ENCODE assay signal across 9 cellular contexts in the genomic region with DNA sequence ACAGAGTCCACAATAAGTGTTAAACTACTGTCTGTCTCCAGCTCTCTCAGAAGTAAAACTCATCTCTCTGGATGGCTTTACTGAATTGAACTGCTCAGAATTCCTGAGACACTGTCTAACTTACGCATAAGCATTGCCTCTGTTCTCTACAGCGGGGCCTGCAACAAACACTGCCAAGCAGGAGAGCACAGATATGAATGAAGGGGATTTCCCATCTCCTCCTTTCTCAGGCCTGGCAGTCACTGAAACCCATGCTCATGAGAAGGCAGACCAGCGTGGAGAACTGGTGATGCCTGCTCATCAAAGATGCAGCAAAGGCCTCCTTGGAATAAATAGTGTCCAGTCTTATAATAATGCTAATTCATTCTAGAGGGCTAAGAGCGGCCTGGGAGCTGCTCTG. TPM values are rescaled to one million over a fixed set of nuclear protein-coding genes. Genes with fewer than 3 reads are reported as not detected.
DNase-seq lines count a peak whose midpoint lies in the region; ATAC-seq, FAIRE-seq and TF ChIP-seq lines count a peak whose summit lies in the region.
"Had no signal": no experiment of that assay in that cellular context is flagged by ENCODE, and none has a peak within 500 bp of the region (broad histone marks: within the 10 kb centered on the region; RNA-seq: fewer than 3 reads in every experiment).

No MANE protein-coding gene starts in this region.

- H3K23ac ChIP-seq in mesenchymal stem cell (ENCODE audit: low read length in 2 of 2) (no peak overlapping the region), H9 (ENCODE audit: insufficient read length, low read depth, low read length) (no peak overlapping the region)

- H3K36me3 ChIP-seq in mesenchymal stem cell (ENCODE audit: control insufficient read depth in 1 of 2, insufficient read depth in 2 of 2, low read depth in 1 of 2, low read length in 2 of 2) = no peaks in the 10 kb centered on the region
- H3K36me3 ChIP-seq: thoracic aorta had no signal

- H2AK5ac ChIP-seq in mesenchymal stem cell (ENCODE audit: low read length, severe bottlenecking) (no peak overlapping the region), H9 (ENCODE audit: insufficient read length, low read length) (no peak overlapping the region)

- H4K20me1 ChIP-seq in H9 (ENCODE audit: control insufficient read depth, insufficient read depth, insufficient read length) = no peaks in the 10 kb centered on the region

- H3K27me3 ChIP-seq in mesenchymal stem cell (ENCODE audit: control insufficient read depth in 1 of 2, insufficient read depth in 1 of 2, low read length in 2 of 2) (no peaks in the 10 kb centered on the region), H9 (ENCODE audit: insufficient read depth, low read length) (no peaks in the 10 kb centered on the region)

- H2BK120ac ChIP-seq in mesenchymal stem cell (ENCODE audit: low read depth, low read length) (no peak overlapping the region), H9 (ENCODE audit: low read depth, low read length, poor library complexity, severe bottlenecking) (no peak overlapping the region)

- H3K4me3 Mint-ChIP-seq in H9 = no peak overlapping the region

- no peak for TF ChIP-seq CTCF in H9 (conservative IDR thresholded peaks at IDR 0.05)

- H3K4me2 ChIP-seq in mesenchymal stem cell (ENCODE audit: low read length, poor library complexity, severe bottlenecking) (no peak overlapping the region), H9 (ENCODE audit: insufficient read depth, insufficient read length, low read length) (no peak overlapping the region)

- H3K9ac ChIP-seq in mesenchymal stem cell (ENCODE audit: low read length) (no peak overlapping the region), H9 (ENCODE audit: extremely low read depth, insufficient read length, low read length) (no peak overlapping the region)

- DNase-seq in GM18507 (ENCODE audit: extremely low spot score, insufficient read length, low read depth) (no peak), T-helper 22 cell (ENCODE audit: low read depth) (peak; percentile 33), mesenchymal stem cell (peak; percentile 6), H9 (no peak), sciatic nerve (ENCODE audit: low spot score) (no peak), substantia nigra (lab: John Stamatoyannopoulos, UW) (no peak), ACHN (no peak)

- H2AFZ ChIP-seq in mesenchymal stem cell (ENCODE audit: low read depth, low read length) = no peak overlapping the region
- H2AFZ ChIP-seq in H9 (ENCODE audit: low read length) = no peak overlapping the region

- no peak overlapping the region for H3K4ac ChIP-seq in mesenchymal stem cell (ENCODE audit: low read depth in 1 of 2, low read length in 2 of 2)
- no peak overlapping the region for H3K4ac ChIP-seq in H9 (ENCODE audit: low read depth, low read length)

- H2BK12ac ChIP-seq in mesenchymal stem cell (ENCODE audit: low read length in 2 of 2) (no peak overlapping the region), H9 (ENCODE audit: insufficient read length, low read depth, low read length) (no peak overlapping the region)

- H3K79me1 ChIP-seq in mesenchymal stem cell (replicated peaks; ENCODE audit: low read length, poor library complexity, severe bottlenecking) (no peaks in the 10 kb centered on the region), H9 (ENCODE audit: insufficient read depth, low read depth, low read length, poor library complexity, severe bottlenecking) (no peaks in the 10 kb centered on the region)

- H3K4me1 Mint-ChIP-seq in H9 = peaks cover 9 to 21% of the 10 kb centered on the region in 2 experiments

- WGBS in mesenchymal stem cell = 57% methylated on average over 4 of the region's 4 CpGs
- no CpG with 5 or more reads among the region's 4 CpGs for WGBS in H9 (ENCODE audit: extremely low coverage, insufficient read length, low lambda C conversion rate)

- no peaks in the 10 kb centered on the region for H3K79me2 ChIP-seq in H9 (ENCODE audit: insufficient read depth, low read length)

- H3T11ph ChIP-seq in H9 (ENCODE audit: low read length) = no peak overlapping the region

- H3K27ac ChIP-seq in mesenchymal stem cell (ENCODE audit: low read length, poor library complexity, severe bottlenecking) = no peak overlapping the region
- H3K27ac ChIP-seq in H9 (ENCODE audit: insufficient read length, low read depth, low read length) = no peak overlapping the region
- H3K27ac ChIP-seq in substantia nigra (ENCODE audit: low read depth, low read length, poor library complexity, severe bottlenecking) = no peak overlapping the region
- H3K27ac ChIP-seq: thoracic aorta had no signal

- peak; percentile 70 for ATAC-seq in GM21825 (IDR thresholded peaks at IDR 0.05; ENCODE audit: unreplicated experiment)
- no peak for ATAC-seq in sciatic nerve

- H3K36me3 Mint-ChIP-seq in H9 (ENCODE audit: insufficient read depth in 1 of 3, low read depth in 3 of 3) = no peaks in the 10 kb centered on the region; a peak in 1 of 7 replicates

- in situ Hi-C loops in ACHN (cut with HindIII; ENCODE audit: low pct_ligation_motif_present, low pct_unique_long_range_greater_than_20kb, low sequenced_read_pairs) = no loop called here

- H4K8ac ChIP-seq in mesenchymal stem cell (ENCODE audit: low read length) (no peak overlapping the region), H9 (replicated peaks; ENCODE audit: insufficient read length, low read depth, low read length) (no peak overlapping the region)

- intact Hi-C loops in sciatic nerve (cut with DNase I) = no loop called here

- H4K91ac ChIP-seq in mesenchymal stem cell (ENCODE audit: low read length) (no peak overlapping the region), H9 (ENCODE audit: insufficient read length, low read depth, low read length) (no peak overlapping the region)

- no peak overlapping the region for H4K5ac ChIP-seq in H9 (ENCODE audit: insufficient read length, low read depth, low read length)

- H3K9me3 Mint-ChIP-seq in H9 = no peaks in the 10 kb centered on the region

- no peak overlapping the region for H3K18ac ChIP-seq in mesenchymal stem cell (ENCODE audit: low read depth in 1 of 2, low read length in 2 of 2)
- no peak overlapping the region for H3K18ac ChIP-seq in H9 (ENCODE audit: insufficient read length, low read depth, low read length)

- no peak overlapping the region for H3K4me3 ChIP-seq in mesenchymal stem cell (ENCODE audit: insufficient read depth in 1 of 2, low read depth in 1 of 2, low read length in 2 of 2)
- H3K4me3 ChIP-seq: thoracic aorta had no signal

- peak; percentile 71 for FAIRE-seq in GM18507 (lab: Jason Lieb, UNC)

- H2BK20ac ChIP-seq in H9 (ENCODE audit: low read depth, low read length, poor library complexity, severe bottlenecking) = no peak overlapping the region

- no peak overlapping the region for H2BK5ac ChIP-seq in mesenchymal stem cell (ENCODE audit: low read depth, low read length, poor library complexity, severe bottlenecking)
- no peak overlapping the region for H2BK5ac ChIP-seq in H9 (ENCODE audit: insufficient read length, low read length)

- no peaks in the 10 kb centered on the region for H3K23me2 ChIP-seq in H9 (ENCODE audit: insufficient read length, low read depth, low read length, poor library complexity, severe bottlenecking)

- H3K27me3 Mint-ChIP-seq in H9 (ENCODE audit: low read depth) = no peaks in the 10 kb centered on the region; the same call in none of the 2 replicates

- H3K56ac ChIP-seq in H9 (ENCODE audit: insufficient read length, low read depth, low read length) = no peak overlapping the region

- H3K9me3 ChIP-seq in mesenchymal stem cell (ENCODE audit: control insufficient read depth, low read length) = no peaks in the 10 kb centered on the region
- no peaks in the 10 kb centered on the region for H3K9me3 ChIP-seq in H9 (ENCODE audit: control insufficient read depth, low read depth, low read length)
- H3K9me3 ChIP-seq: thoracic aorta had no signal

- H3K27ac Mint-ChIP-seq in H9 = no peak overlapping the region

- H3K14ac ChIP-seq in mesenchymal stem cell (ENCODE audit: low read length in 2 of 2) = no peak overlapping the region
- H3K14ac ChIP-seq in H9 (ENCODE audit: insufficient read depth, low read length) = no peak overlapping the region

- peaks cover 10% of the 10 kb centered on the region for H3K4me1 ChIP-seq in mesenchymal stem cell (ENCODE audit: control insufficient read depth, insufficient read depth, low read depth, low read length)
- no peaks in the 10 kb centered on the region for H3K4me1 ChIP-seq in H9 (ENCODE audit: insufficient read depth, low read length)

- no peak overlapping the region for H2BK15ac ChIP-seq in mesenchymal stem cell (ENCODE audit: low read depth, poor library complexity, severe bottlenecking)
- H2BK15ac ChIP-seq in H9 (ENCODE audit: low read depth, low read length) = no peak overlapping the region

RNA-seq across cellular contexts. Expression of a gene that starts 10.3 kb away (rescaled TPM):
- 0.01 TPM for polyA plus RNA-seq in mesenchymal stem cell (2013, experiment 1 of 2)
- polyA plus RNA-seq in mesenchymal stem cell (2013, experiment 2 of 2) = 0.01 TPM
- total RNA-seq in H9 (2021) (0.50 and 0.85 TPM in 2 replicates), sciatic nerve (1.2 TPM)

Comparison
In these comparisons a context has a peak if more than half of its experiments do, and no peak if none do; other contexts are left out.
1. DNase-seq: peak in T-helper 22 cell (single experiment) and mesenchymal stem cell (single experiment); none in GM18507 (single experiment), H9 (single experiment), sciatic nerve (single experiment), substantia nigra (0 of 49) and ACHN (single experiment).